8 cellular contexts compared by ENCODE assay signal in genomic region chr20:62791301-62792181, GRCh38. TPM values are rescaled to one million over a fixed set of nuclear protein-coding genes. Genes with fewer than 3 reads are reported as not detected.
DNase-seq lines count a peak whose midpoint lies in the region; ATAC-seq and TF ChIP-seq lines count a peak whose summit lies in the region.

No MANE protein-coding gene starts in this region.

- no peak overlapping the region for H3K27ac Mint-ChIP-seq in activated T-cell treated with anti-CD3 and anti-CD28 coated beads, Interleukin-2, amount 50 U/mL, for 24 hours
- H3K27ac Mint-ChIP-seq in nephron progenitor cell: no peak overlapping the region

- ATAC-seq in GM18505 (IDR thresholded peaks at IDR 0.05; ENCODE audit: unreplicated experiment): no peak

- no peaks in the 10 kb centered on the region for H3K36me3 Mint-ChIP-seq in activated T-cell treated with anti-CD3 and anti-CD28 coated beads, Interleukin-2, amount 50 U/mL, for 24 hours (ENCODE audit: low read depth)
- no peaks in the 10 kb centered on the region for H3K36me3 Mint-ChIP-seq in nephron progenitor cell (ENCODE audit: low read depth)

- TF ChIP-seq CTCF in Peyer's patch (IDR thresholded peaks at IDR 0.05): peak; percentile 83 to 94 (median 90)
- peak; percentile 98 for TF ChIP-seq CTCF in nephron progenitor cell (IDR thresholded peaks at IDR 0.05)

- TF ChIP-seq POLR2A in Peyer's patch (IDR thresholded peaks at IDR 0.05) (no peak), GM18505 (IDR thresholded peaks at IDR 0.05; ENCODE audit: borderline replicate concordance, extremely low read depth, insufficient read depth, insufficient read length) (no peak)

- H3K27me3 Mint-ChIP-seq in activated T-cell treated with anti-CD3 and anti-CD28 coated beads, Interleukin-2, amount 50 U/mL, for 24 hours: no peaks in the 10 kb centered on the region
- H3K27me3 Mint-ChIP-seq in nephron progenitor cell (ENCODE audit: low read depth, poor library complexity): peaks cover 38% of the 10 kb centered on the region

- no peak overlapping the region for H3K27ac ChIP-seq in Peyer's patch

- no peaks in the 10 kb centered on the region for H3K9me3 Mint-ChIP-seq in activated T-cell treated with anti-CD3 and anti-CD28 coated beads, Interleukin-2, amount 50 U/mL, for 24 hours
- H3K9me3 Mint-ChIP-seq in nephron progenitor cell: no peaks in the 10 kb centered on the region

- no peak overlapping the region for H3K4me3 Mint-ChIP-seq in activated T-cell treated with anti-CD3 and anti-CD28 coated beads, Interleukin-2, amount 50 U/mL, for 24 hours
- H3K4me3 Mint-ChIP-seq in nephron progenitor cell: no peak overlapping the region

- H3K27me3 ChIP-seq in Peyer's patch: no peaks in the 10 kb centered on the region

- H3K36me3 ChIP-seq in Peyer's patch: no peaks in the 10 kb centered on the region

- H3K9me3 ChIP-seq in Peyer's patch: no peaks in the 10 kb centered on the region

- H3K4me1 Mint-ChIP-seq in activated T-cell treated with anti-CD3 and anti-CD28 coated beads, Interleukin-2, amount 50 U/mL, for 24 hours (ENCODE audit: low read depth): peaks cover 39% of the 10 kb centered on the region
- peaks cover 37% of the 10 kb centered on the region for H3K4me1 Mint-ChIP-seq in nephron progenitor cell

- DNase-seq in DMS53 treated with DMSO at 0.1 percent for 48 hours (lab: John Stamatoyannopoulos, UW; ENCODE audit: unreplicated experiment): peak; percentile 46
- DNase-seq in LoVo (ENCODE audit: low spot score): peak; percentile 78
- DNase-seq in Peyer's patch: peak; percentile 64 to 88 (median 78)
- DNase-seq in activated T-cell treated with anti-CD3 and anti-CD28 coated beads, Interleukin-2, amount 50 U/mL, for 24 hours: peak; percentile 82
- DNase-seq in fibroblast of gingiva (ENCODE audit: low read depth): peak; percentile 80
- DNase-seq in nephron progenitor cell: peak; percentile 85
- DNase-seq in stromal cell of bone marrow (ENCODE audit: low read depth): peak; percentile 74

- H3K4me1 ChIP-seq in Peyer's patch: peaks cover 6 to 10% (median 7%) of the 10 kb centered on the region in 4 donors

- H3K4me3 ChIP-seq in Peyer's patch: no peak overlapping the region

RNA-seq across cellular contexts. Expression of gene MRGBP, which starts 4.7 kb away (rescaled TPM):
- 10 to 100 TPM; 11.6 to 15.4 (median 13.3) TPM for total RNA-seq in Peyer's patch

RNA-seq across cellular contexts. Expression of gene OGFR, which starts 13.1 kb away (rescaled TPM):
- 10 to 100 TPM; 73.3 to 88.3 (median 76.3) TPM for total RNA-seq in Peyer's patch

RNA-seq across cellular contexts. Expression of gene COL9A3, which starts 25.3 kb away (rescaled TPM):
- total RNA-seq in Peyer's patch: 10 to 100 TPM in 1 of 4 donors, 1 to 10 TPM in 3; 3.3 to 19.8 (median 4.1) TPM
